ENCODE assay signal across 8 cellular contexts in the genomic region with DNA sequence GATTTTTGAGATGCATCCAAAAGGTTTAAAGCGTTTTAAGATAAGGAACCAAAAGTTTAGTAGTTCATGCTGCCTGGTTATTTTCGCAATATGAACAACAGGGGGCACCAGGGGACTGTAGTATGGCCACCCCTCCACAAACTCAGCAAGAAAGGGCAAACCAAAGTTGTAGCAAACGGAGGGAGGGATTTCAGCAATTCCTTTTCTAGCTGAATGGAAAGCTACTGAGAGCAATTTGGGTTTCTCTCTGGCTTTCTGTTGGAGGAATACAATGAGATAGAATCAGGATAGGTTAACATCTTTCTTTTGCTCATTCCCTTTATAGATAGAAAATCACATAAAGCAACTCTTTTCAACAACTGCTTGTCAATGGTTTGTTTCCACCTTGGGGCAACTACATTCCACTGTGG.
DNase-seq lines count a peak whose midpoint lies in the region; ATAC-seq, FAIRE-seq and TF ChIP-seq lines count a peak whose summit lies in the region.

No MANE protein-coding gene starts in this region.

- peaks cover 11 to 14% of the 10 kb centered on the region in 2 experiments for H3K27me3 ChIP-seq in K562 (ENCODE audit: control insufficient read depth in 2 of 2, insufficient read depth in 2 of 2, low read length in 2 of 2)

- H2AFZ ChIP-seq in K562 (ENCODE audit: low read depth, low read length) = no peak overlapping the region

- intact Hi-C loops in K562 (cut with micrococcal nuclease) = loop anchor here (1.0 to 10.0 kb wide), 7 partner anchors 545 to 1605 kb away; no protein-coding TSS in a partner anchor

- no peaks in the 10 kb centered on the region for H3K79me2 ChIP-seq in K562 (ENCODE audit: control insufficient read depth, insufficient read depth, low read length)

- DNase-seq in AG09319 (ENCODE audit: extremely low read depth, low read depth) (peak; percentile 71), GM19239 (ENCODE audit: insufficient read length, low spot score) (no peak), NCI-H1417 treated with DMSO at 0.1 percent for 48 hours (lab: John Stamatoyannopoulos, UW) (peak; percentile 27), K562 (ENCODE audit: extremely low read depth in 1 of 4, low spot score in 3 of 4) (peak; percentile 66 to 79 (median 67)), iPS-NIHi7 (ENCODE audit: extremely low spot score) (peak; percentile 79), cerebellar nuclear complex (lab: John Stamatoyannopoulos, UW) (no peak)
- peak in 2 of 3 donors; percentile 17 to 60 for DNase-seq in stimulated activated CD4-positive, alpha-beta T cell treated with anti-CD3 and anti-CD28 coated beads, Interleukin-12 subunit alpha, Interleukin-12 subunit beta, amount 100 ng/mL, for 48 hours (ENCODE audit: low read depth in 2 of 3, low spot score in 1 of 3)

- H3K9ac ChIP-seq in K562 (ENCODE audit: insufficient read depth in 1 of 2, low read depth in 2 of 2, low read length in 2 of 2) = no peak overlapping the region

- no peaks in the 10 kb centered on the region for H3K9me1 ChIP-seq in K562 (ENCODE audit: control insufficient read depth, insufficient read depth, low read length)

- no peaks in the 10 kb centered on the region for H3K9me3 Mint-ChIP-seq in T-helper 1 cell treated with Interleukin-12 subunit alpha and Interleukin-12 subunit beta and Interleukin-4 antibody, amounts not matched to agents 30 μg/mL and 1 μg/mL, for 36 hours

- FAIRE-seq in GM19239 (lab: Jason Lieb, UNC) (peak; percentile 93), K562 (lab: Jason Lieb, UNC) (peak; percentile 92)

- no peaks in the 10 kb centered on the region; a peak in 2 of 5 replicates for H3K4me1 ChIP-seq in K562 (replicated peaks in 1 of 2; ENCODE audit: control insufficient read depth in 2 of 2, insufficient read depth in 2 of 2, low read length in 2 of 2)

- TF ChIP-seq RAD21 in K562 (CRISPR knock-in tag; conservative IDR thresholded peaks at IDR 0.05 in 1 of 2, IDR thresholded peaks at IDR 0.05 in 1 of 2) = peak; percentile 93 to 95

- in situ Hi-C loops in K562 (cut with MboI) = loop anchor here (25.0 kb wide), 1 partner anchor 547 kb away; the partner anchor contains the start of gene IGF1

- no peaks in the 10 kb centered on the region for H3K36me3 Mint-ChIP-seq in T-helper 1 cell treated with Interleukin-12 subunit alpha and Interleukin-12 subunit beta and Interleukin-4 antibody, amounts not matched to agents 30 μg/mL and 1 μg/mL, for 36 hours (ENCODE audit: low read depth)

- H4K20me1 ChIP-seq in K562 (replicated peaks; ENCODE audit: control insufficient read depth, insufficient read depth, low read length) = no peaks in the 10 kb centered on the region

- no peak overlapping the region for H3K4me3 Mint-ChIP-seq in T-helper 1 cell treated with Interleukin-12 subunit alpha and Interleukin-12 subunit beta and Interleukin-4 antibody, amounts not matched to agents 30 μg/mL and 1 μg/mL, for 36 hours

- H3K27ac ChIP-seq in K562 (ENCODE audit: extremely low read depth, low read depth, low read length) = no peak overlapping the region

- TF ChIP-seq CTCF in AG09319 (IDR thresholded peaks at IDR 0.05; ENCODE audit: low read depth, low read length) = peak; percentile 85
- peak; percentile 72 to 91 (median 76) for TF ChIP-seq CTCF in K562 (IDR thresholded peaks at IDR 0.05 in 2 of 3, conservative IDR thresholded peaks at IDR 0.05 in 1 of 3; ENCODE audit: insufficient read depth in 2 of 3, low read depth in 1 of 3, low read length in 3 of 3)

- H3K4me3 ChIP-seq in K562 = no peak overlapping the region

- H3K4me2 ChIP-seq in K562 (ENCODE audit: insufficient read depth, low read length) = no peak overlapping the region

- no peak for TF ChIP-seq POLR2A in K562 (conservative IDR thresholded peaks at IDR 0.05)

- no peaks in the 10 kb centered on the region for H3K36me3 ChIP-seq in K562 (ENCODE audit: control insufficient read depth, insufficient read depth, low read length)

- ATAC-seq in K562 = peak; percentile 89

- POLR2A ChIA-PET in K562 (lab: Yijun Ruan, JAX) = no interaction called here

- WGBS in K562 (ENCODE audit: insufficient coverage, low coverage, missing lambda C conversion rate) = 5% methylated on average over 3 of the region's 3 CpGs

- CTCF ChIA-PET in K562 (lab: Yijun Ruan, JAX; ENCODE audit: low intra/inter-chr PET ratio) = interaction anchor here (0.6 to 2.1 kb wide), 6 partner anchors 22 to 939 kb away, joined by 3 to 10 read pairs (median 4); partner anchors contain the start of gene IGF1

- no peak for TF ChIP-seq EP300 in K562 (IDR thresholded peaks at IDR 0.05; ENCODE audit: low read length)

- no peaks in the 10 kb centered on the region for H3K9me3 ChIP-seq in K562 (replicated peaks; ENCODE audit: control insufficient read depth, insufficient read depth, low read depth, low read length)

- peaks cover 6% of the 10 kb centered on the region for H3K27me3 Mint-ChIP-seq in T-helper 1 cell treated with Interleukin-12 subunit alpha and Interleukin-12 subunit beta and Interleukin-4 antibody, amounts not matched to agents 30 μg/mL and 1 μg/mL, for 36 hours (ENCODE audit: low read depth)

- peak overlapping the region; percentile 6 for H3K27ac Mint-ChIP-seq in T-helper 1 cell treated with Interleukin-12 subunit alpha and Interleukin-12 subunit beta and Interleukin-4 antibody, amounts not matched to agents 30 μg/mL and 1 μg/mL, for 36 hours

- peaks cover 26% of the 10 kb centered on the region for H3K4me1 Mint-ChIP-seq in T-helper 1 cell treated with Interleukin-12 subunit alpha and Interleukin-12 subunit beta and Interleukin-4 antibody, amounts not matched to agents 30 μg/mL and 1 μg/mL, for 36 hours (ENCODE audit: low read depth)

- BruUV-seq in K562 (replicated peaks; lab: Mats Ljungman, UMichigan) = no TSS peak

TF ChIP-seq in K562, 482 proteins besides CTCF, POLR2A, EP300 and RAD21 (continues in another document):
- TF ChIP-seq HCFC1 (IDR thresholded peaks at IDR 0.05; ENCODE audit: low read depth, low read length) (no peak), MBD2 (IDR thresholded peaks at IDR 0.05; ENCODE audit: borderline replicate concordance, low read depth) (no peak), ZNF184 (CRISPR knock-in tag; IDR thresholded peaks at IDR 0.05) (no peak), XRCC4 (IDR thresholded peaks at IDR 0.05; ENCODE audit: extremely low read depth, insufficient read depth, insufficient read length) (no peak), NFIC (IDR thresholded peaks at IDR 0.05) (no peak), ZNF584 (CRISPR knock-in tag; IDR thresholded peaks at IDR 0.05; ENCODE audit: low read depth) (no peak), ARID4B (CRISPR knock-in tag; IDR thresholded peaks at IDR 0.05) (no peak), POLR2AphosphoS5 (IDR thresholded peaks at IDR 0.05; ENCODE audit: control insufficient read depth, insufficient read depth, low read depth, low read length) (no peak), NCOA1 (IDR thresholded peaks at IDR 0.05; ENCODE audit: low read depth) (no peak), RAD51 (IDR thresholded peaks at IDR 0.05; ENCODE audit: borderline replicate concordance, low read depth) (no peak), WHSC1 (IDR thresholded peaks at IDR 0.05; ENCODE audit: low read length) (no peak), ZC3H8 (IDR thresholded peaks at IDR 0.05) (no peak), ZNF316 (IDR thresholded peaks at IDR 0.05) (no peak)
- TF ChIP-seq, protein P1, sequence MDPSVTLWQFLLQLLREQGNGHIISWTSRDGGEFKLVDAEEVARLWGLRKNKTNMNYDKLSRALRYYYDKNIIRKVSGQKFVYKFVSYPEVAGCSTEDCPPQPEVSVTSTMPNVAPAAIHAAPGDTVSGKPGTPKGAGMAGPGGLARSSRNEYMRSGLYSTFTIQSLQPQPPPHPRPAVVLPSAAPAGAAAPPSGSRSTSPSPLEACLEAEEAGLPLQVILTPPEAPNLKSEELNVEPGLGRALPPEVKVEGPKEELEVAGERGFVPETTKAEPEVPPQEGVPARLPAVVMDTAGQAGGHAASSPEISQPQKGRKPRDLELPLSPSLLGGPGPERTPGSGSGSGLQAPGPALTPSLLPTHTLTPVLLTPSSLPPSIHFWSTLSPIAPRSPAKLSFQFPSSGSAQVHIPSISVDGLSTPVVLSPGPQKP (CRISPR knock-in tag; IDR thresholded peaks at IDR 0.05) = no peak

Comparison
In these comparisons a context has a peak if more than half of its experiments do, and no peak if none do; other contexts are left out.
1. DNase-seq: peak in AG09319 (single experiment), NCI-H1417 treated with DMSO at 0.1 percent for 48 hours (single experiment), K562 (4 of 4), iPS-NIHi7 (single experiment) and stimulated activated CD4-positive, alpha-beta T cell treated with anti-CD3 and anti-CD28 coated beads, Interleukin-12 subunit alpha, Interleukin-12 subunit beta, amount 100 ng/mL, for 48 hours (2 of 3); none in GM19239 (single experiment) and cerebellar nuclear complex (0 of 2).